ENCODE assay signal across 12 cellular contexts in genomic region chr1:246573481-246573880, GRCh38. TPM values are rescaled to one million over a fixed set of nuclear protein-coding genes. Genes with fewer than 3 reads are reported as not detected.
DNase-seq lines count a peak whose midpoint lies in the region; ATAC-seq and TF ChIP-seq lines count a peak whose summit lies in the region.
"Had no signal": no experiment of that assay in that cellular context is flagged by ENCODE, and none has a peak within 500 bp of the region (broad histone marks: within the 10 kb centered on the region; RNA-seq: fewer than 3 reads in every experiment).

No MANE protein-coding gene starts in this region.

- no peak overlapping the region for H3K4me3 ChIP-seq in esophagus (ENCODE audit: low read depth in 1 of 2, low read length in 2 of 2)
- no peak overlapping the region for H3K4me3 ChIP-seq in stomach
- H3K4me3 ChIP-seq: SJSA1 had no signal

- WGBS in esophagus, 2 donors, result 61 to 65% methylated on average over 6 of the region's 6 CpGs
- WGBS in stomach, 5 donors, result 52 to 80% (median 69%) methylated on average over 6 of the region's 6 CpGs

- H3K27me3 ChIP-seq in esophagus (ENCODE audit: control insufficient read depth in 1 of 2, insufficient read depth in 2 of 2, low read length in 2 of 2) (no peaks in the 10 kb centered on the region), stomach (no peaks in the 10 kb centered on the region)
- H3K27me3 ChIP-seq: SJSA1 had no signal

- H3K4me3 Mint-ChIP-seq in activated T-cell treated with anti-CD3 and anti-CD28 coated beads, Interleukin-2, amount 50 U/mL, for 4 hours, result peak overlapping the region; percentile 32

- DNase-seq in activated T-cell treated with anti-CD3 and anti-CD28 coated beads, Interleukin-2, amount 50 U/mL, for 4 hours, result no peak
- DNase-seq in activated T-cell treated with anti-CD3 and anti-CD28 coated beads, Interleukin-2, amount 50 U/mL, for 48 hours, result no peak
- peak; percentile 74 for DNase-seq in SK-MEL-5 (ENCODE audit: low read depth, low spot score)
- no peak for DNase-seq in stomach
- DNase-seq in OCI-M2 (lab: John Stamatoyannopoulos, UW; ENCODE audit: unreplicated experiment), result no peak
- DNase-seq: central memory CD4-positive, alpha-beta T cell; GOT3; posterior cingulate gyrus had no signal

- in situ Hi-C loops in SK-MEL-5 (cut with HindIII; ENCODE audit: low pct_unique_long_range_greater_than_20kb, low sequenced_read_pairs), result no loop called here

- intact Hi-C loops in stomach (cut with DNase I; ENCODE audit: low total_unique reads), result no loop called here

- H3K4me1 ChIP-seq in esophagus (ENCODE audit: control insufficient read depth in 2 of 2, insufficient read depth in 2 of 2, low read length in 1 of 2), result no peaks in the 10 kb centered on the region
- peaks cover 6 to 67% (median 31%) of the 10 kb centered on the region in 4 donors for H3K4me1 ChIP-seq in stomach

- H3K27me3 Mint-ChIP-seq in activated T-cell treated with anti-CD3 and anti-CD28 coated beads, Interleukin-2, amount 50 U/mL, for 4 hours (ENCODE audit: low read depth), result no peaks in the 10 kb centered on the region

- H3K36me3 ChIP-seq in esophagus (ENCODE audit: control insufficient read depth in 2 of 2, insufficient read depth in 2 of 2, low read length in 1 of 2) (no peaks in the 10 kb centered on the region), stomach (no peaks in the 10 kb centered on the region)
- H3K36me3 ChIP-seq: SJSA1 had no signal

- TF ChIP-seq EP300 in stomach (IDR thresholded peaks at IDR 0.05), result no peak

- no peak for TF ChIP-seq CTCF in stomach (IDR thresholded peaks at IDR 0.05)

- TF ChIP-seq POLR2A in stomach (IDR thresholded peaks at IDR 0.05), result no peak

- H3K27ac ChIP-seq in esophagus (ENCODE audit: low read depth in 2 of 2, low read length in 1 of 2) (peak overlapping the region; percentile 24 to 31), stomach (peak overlapping the region; percentile 28 to 56 (median 36))
- H3K27ac ChIP-seq: SJSA1 had no signal

- peaks cover 65% of the 10 kb centered on the region for H3K4me1 Mint-ChIP-seq in activated T-cell treated with anti-CD3 and anti-CD28 coated beads, Interleukin-2, amount 50 U/mL, for 4 hours (ENCODE audit: low read depth)

- H3K9me3 ChIP-seq in esophagus (ENCODE audit: control insufficient read depth in 2 of 2, insufficient read depth in 1 of 2, low read depth in 1 of 2, low read length in 1 of 2) (no peaks in the 10 kb centered on the region), stomach (no peaks in the 10 kb centered on the region)
- H3K9me3 ChIP-seq: SJSA1 had no signal

- H3K9me3 Mint-ChIP-seq in activated T-cell treated with anti-CD3 and anti-CD28 coated beads, Interleukin-2, amount 50 U/mL, for 4 hours, result no peaks in the 10 kb centered on the region

- ATAC-seq in activated T-cell treated with anti-CD3 and anti-CD28 coated beads, Interleukin-2, amount 50 U/mL, for 4 hours, result no peak
- ATAC-seq in HG03097 (IDR thresholded peaks at IDR 0.05; ENCODE audit: low FRiP score, unreplicated experiment) (no peak), HG02759 (IDR thresholded peaks at IDR 0.05; ENCODE audit: unreplicated experiment) (no peak)

- peaks cover 18% of the 10 kb centered on the region for H3K36me3 Mint-ChIP-seq in activated T-cell treated with anti-CD3 and anti-CD28 coated beads, Interleukin-2, amount 50 U/mL, for 4 hours (ENCODE audit: insufficient read depth)

RNA-seq across cellular contexts. Expression of gene CNST, which starts 7.2 kb away (rescaled TPM):
- total RNA-seq in activated T-cell treated with anti-CD3 and anti-CD28 coated beads, Interleukin-2, amount 50 U/mL, for 4 hours, result 10 to 100 TPM; 32.1 to 33.5 (median 32.3) TPM
- 32.2 and 33.5 TPM in 2 replicates for total RNA-seq in SK-MEL-5 (2014; rRNA removed; shearing (Covaris generic))
- 21.0 and 28.8 TPM in 2 replicates for polyA plus RNA-seq in SK-MEL-5 (2015; cell fraction: cytosol; rRNA removed)
- polyA plus RNA-seq in SK-MEL-5 (2015; cell fraction: nucleus; rRNA removed), result 21.5 and 22.9 TPM in 2 replicates
- polyA plus RNA-seq in esophagus (10 to 100 TPM in 1 of 2 donors, 1 to 10 TPM in 1; 7.5 to 12.2 TPM), stomach (1 to 10 TPM; 4.5 to 6.7 (median 6.1) TPM)
- 10 to 100 TPM; 15.9 to 42.8 (median 38.7) TPM for total RNA-seq in stomach

RNA-seq across cellular contexts. Expression of gene TFB2M, which starts 7.4 kb away (rescaled TPM):
- 10 to 100 TPM; 41.7 to 45.8 (median 42.8) TPM for total RNA-seq in activated T-cell treated with anti-CD3 and anti-CD28 coated beads, Interleukin-2, amount 50 U/mL, for 4 hours
- 45.3 and 49.3 TPM in 2 replicates for total RNA-seq in SK-MEL-5 (2014; rRNA removed; shearing (Covaris generic))
- polyA plus RNA-seq in SK-MEL-5 (2015; cell fraction: cytosol; rRNA removed), result 40.3 and 40.4 TPM in 2 replicates
- polyA plus RNA-seq in SK-MEL-5 (2015; cell fraction: nucleus; rRNA removed), result 24.4 and 24.5 TPM in 2 replicates
- polyA plus RNA-seq in esophagus (1 to 10 TPM; 2.1 to 8.6 TPM), stomach (10 to 100 TPM in 1 of 3 donors, 1 to 10 TPM in 2; 5.8 to 12.1 (median 9.7) TPM)
- 10 to 100 TPM in 3 of 5 donors, 1 to 10 TPM in 2; 4.7 to 34.8 (median 13.3) TPM for total RNA-seq in stomach
